Comparison of ENCODE assay signal across 10 cellular contexts in the genomic region with DNA sequence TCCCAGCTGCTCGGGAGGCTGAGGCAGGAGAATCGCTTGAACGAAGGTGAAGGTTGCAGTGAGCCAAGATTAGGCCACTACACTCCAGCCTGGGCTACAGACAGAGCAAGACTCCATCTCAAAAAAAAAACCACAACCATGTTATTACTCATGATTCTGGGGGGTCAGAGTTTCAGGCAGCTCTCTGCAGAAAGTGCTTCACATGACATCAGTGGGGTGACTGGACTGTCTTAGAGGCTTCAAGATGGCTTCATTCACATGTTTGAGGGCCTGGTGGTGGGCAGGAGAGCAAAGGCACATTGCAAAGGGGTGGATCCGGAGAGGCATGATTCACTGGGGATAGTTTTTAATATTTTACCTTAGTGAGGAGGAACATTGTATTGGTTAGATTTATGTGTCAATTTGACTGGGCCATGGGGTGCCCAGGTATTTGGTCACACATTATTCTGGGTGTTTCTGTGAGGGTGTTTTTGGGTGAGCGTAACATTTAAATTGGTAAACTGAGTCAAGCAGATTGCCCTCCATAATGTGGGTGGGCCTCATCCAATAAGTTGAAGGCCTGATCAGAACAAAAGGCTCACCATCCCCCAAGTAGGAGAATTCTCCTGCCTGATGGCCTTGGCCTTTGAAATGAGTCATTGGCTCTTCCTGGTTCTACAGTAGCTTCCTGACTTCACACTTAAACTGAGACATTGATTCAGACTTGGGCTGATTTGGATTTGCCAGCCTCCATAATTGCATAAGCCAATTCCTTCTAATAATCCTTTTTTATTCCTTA.
DNase-seq lines count a peak whose midpoint lies in the region; ATAC-seq and TF ChIP-seq lines count a peak whose summit lies in the region.
"Had no signal": no experiment of that assay in that cellular context is flagged by ENCODE, and none has a peak within 500 bp of the region (broad histone marks: within the 10 kb centered on the region; RNA-seq: fewer than 3 reads in every experiment).

No MANE protein-coding gene starts in this region.

- TF ChIP-seq POLR2A in adrenal gland (IDR thresholded peaks at IDR 0.05) (no peak), thyroid gland (IDR thresholded peaks at IDR 0.05) (no peak)

- intact Hi-C loops in adrenal gland (cut with DNase I) (no loop called here), thyroid gland (cut with DNase I) (no loop called here)

- H3K36me3 ChIP-seq in adrenal gland (replicated peaks in 1 of 2) (no peaks in the 10 kb centered on the region), BE2C (no peaks in the 10 kb centered on the region), H7 (replicated peaks; ENCODE audit: control insufficient read depth, insufficient read depth, low read length) (no peaks in the 10 kb centered on the region), thyroid gland (no peaks in the 10 kb centered on the region)

- H3K9me3 ChIP-seq in adrenal gland (replicated peaks in 1 of 3) (no peaks in the 10 kb centered on the region), BE2C (no peaks in the 10 kb centered on the region), thyroid gland (no peaks in the 10 kb centered on the region)

- H3K4me1 ChIP-seq in adrenal gland (replicated peaks in 1 of 2) (peaks cover 3 to 4% of the 10 kb centered on the region in 2 donors), BE2C (no peaks in the 10 kb centered on the region), thyroid gland (no peaks in the 10 kb centered on the region)

- WGBS in adrenal gland, 4 donors, result 93 to 100% (median 97%) methylated on average over 5 of the region's 5 CpGs
- 96% methylated on average over 5 of the region's 5 CpGs for WGBS in thyroid gland, 2 donors

- H3K27me3 ChIP-seq in adrenal gland, result no peaks in the 10 kb centered on the region
- H3K27me3 ChIP-seq in BE2C, result no peaks in the 10 kb centered on the region
- no peaks in the 10 kb centered on the region for H3K27me3 ChIP-seq in H7 (ENCODE audit: control insufficient read depth, insufficient read depth, low read length)
- H3K27me3 ChIP-seq in thyroid gland, result no peaks in the 10 kb centered on the region

- TF ChIP-seq CTCF in AG09309 (IDR thresholded peaks at IDR 0.05; ENCODE audit: control insufficient read depth, insufficient read depth, low read depth, low read length, missing control alignments) (no peak), GM12865 (IDR thresholded peaks at IDR 0.05; ENCODE audit: insufficient read depth, low read depth, low read length, missing control alignments) (no peak), adrenal gland (IDR thresholded peaks at IDR 0.05) (no peak), BE2C (IDR thresholded peaks at IDR 0.05; ENCODE audit: low read depth, low read length) (no peak), thyroid gland (IDR thresholded peaks at IDR 0.05) (no peak)

- H3K27ac ChIP-seq in adrenal gland (no peak overlapping the region), thyroid gland (no peak overlapping the region)

- H3K4me3 ChIP-seq in AG09309 (ENCODE audit: control insufficient read depth, low read depth, low read length) (no peak overlapping the region), GM12865 (ENCODE audit: low read depth, low read length) (no peak overlapping the region), adrenal gland (no peak overlapping the region), BE2C (ENCODE audit: low read depth, low read length) (no peak overlapping the region), H7 (ENCODE audit: insufficient read depth, low read depth, low read length) (no peak overlapping the region), thyroid gland (replicated peaks in 1 of 3) (no peak overlapping the region)

- no peak for ATAC-seq in GM18868 (IDR thresholded peaks at IDR 0.05; ENCODE audit: unreplicated experiment)

- DNase-seq in AG09309 (ENCODE audit: low read depth), result peak; percentile 35
- peak; percentile 36 for DNase-seq in GM12865 (ENCODE audit: low read depth)
- peak in 5 of 7 donors; percentile 25 to 48 (median 34) for DNase-seq in adrenal gland
- peak; percentile 32 for DNase-seq in kidney glomerular epithelial cell (lab: John Stamatoyannopoulos, UW)
- DNase-seq in BE2C, result no peak
- DNase-seq in H7, result no peak
- no peak for DNase-seq in thyroid gland
- DNase-seq: NCI-H510A, SHP77 had no signal

Comparison
In these comparisons a context has a peak if more than half of its experiments do, and no peak if none do; other contexts are left out.
1. DNase-seq: peak in AG09309 (single experiment), GM12865 (single experiment), adrenal gland (5 of 7) and kidney glomerular epithelial cell (single experiment); none in BE2C (single experiment), H7 (single experiment) and thyroid gland (0 of 2).